Comparison of ENCODE assay signal across 8 cellular contexts in genomic region chr14:64913477-64913876, GRCh38. TPM values are rescaled to one million over a fixed set of nuclear protein-coding genes. Genes with fewer than 3 reads are reported as not detected.
A peak's percentile ranks its signal among the peaks of the same experiment; 100 is the strongest.
DNase-seq lines count a peak whose midpoint lies in the region; ATAC-seq, FAIRE-seq and TF ChIP-seq lines count a peak whose summit lies in the region.
"Not testable (repeated sequence)": the region's sequence is repeated elsewhere in the genome, so short reads cannot be mapped to it uniquely, and the experiment has no call there.

No MANE protein-coding gene starts in this region.

- peak overlapping the region; percentile 82 for H3K4me2 ChIP-seq in endothelial cell of umbilical vein (ENCODE audit: insufficient read depth, low read length)

- H3K9me3 ChIP-seq in CD8-positive, alpha-beta T cell (ENCODE audit: low read length); endothelial cell of umbilical vein (replicated peaks; ENCODE audit: control insufficient read depth, insufficient read depth, low read length); lower lobe of right lung; ovary; transverse colon: not testable (repeated sequence)

- TF ChIP-seq POLR2A in NB4 (IDR thresholded peaks at IDR 0.05; ENCODE audit: extremely low read depth, insufficient read length); endothelial cell of umbilical vein (IDR thresholded peaks at IDR 0.05; ENCODE audit: low read depth, low read length); ovary (IDR thresholded peaks at IDR 0.05); transverse colon (IDR thresholded peaks at IDR 0.05): not testable (repeated sequence)

- peaks cover 40% of the 10 kb centered on the region for H3K4me1 Mint-ChIP-seq in CD8-positive, alpha-beta T cell (ENCODE audit: low read depth)
- H3K4me1 Mint-ChIP-seq in activated B cell treated with CpG ODN at 0.5 μM for 24 hours, result peaks cover 38% of the 10 kb centered on the region
- peaks cover 50% of the 10 kb centered on the region for H3K4me1 Mint-ChIP-seq in activated naive CD8-positive, alpha-beta T cell treated with anti-CD3 and anti-CD28 coated beads, Interleukin-2, amount 50 U/mL, for 24 hours

- DNase-seq in CD8-positive, alpha-beta T cell; NB4 (ENCODE audit: low read depth); activated B cell treated with CpG ODN at 0.5 μM for 24 hours; activated naive CD8-positive, alpha-beta T cell treated with anti-CD3 and anti-CD28 coated beads, Interleukin-2, amount 50 U/mL, for 24 hours; endothelial cell of umbilical vein (ENCODE audit: low read depth, low spot score); lower lobe of right lung; ovary; transverse colon: not testable (repeated sequence)

- CTCF ChIA-PET in CD8-positive, alpha-beta T cell (lab: Charles Lee), result interaction anchor here (1.2 kb wide), 1 partner anchor 90 kb away, joined by 4 read pairs; no protein-coding TSS in a partner anchor
- CTCF ChIA-PET in activated B cell treated with CpG ODN at 0.5 μM for 24 hours (lab: Charles Lee), result not testable (repeated sequence)
- CTCF ChIA-PET in endothelial cell of umbilical vein (lab: Charles Lee), result interaction anchor here (1.2 kb wide), 1 partner anchor 73 kb away, joined by 3 read pairs; the partner anchor contains the start of gene FNTB

- H3K79me2 ChIP-seq in endothelial cell of umbilical vein (ENCODE audit: control insufficient read depth, insufficient read depth, low read length), result peaks cover 29% of the 10 kb centered on the region

- in situ Hi-C loops in transverse colon (cut with MboI; ENCODE audit: low pct_ligation_motif_present in 1 of 4, low pct_unique_long_range_greater_than_20kb in 1 of 4, low sequenced_read_pairs in 3 of 4), result not testable (repeated sequence)

- intact Hi-C loops in CD8-positive, alpha-beta T cell (cut with DNase I, micrococcal nuclease), result loop anchor here (2.0 to 10.0 kb wide), 5 partner anchors 189 to 1271 kb away; partner anchors contain the start of genes MAX (in 1 of the 2), MTHFD1 (in 1 of the 2) and WDR89 (in 1 of the 2)
- intact Hi-C loops in activated B cell treated with CpG ODN at 0.5 μM for 24 hours (cut with micrococcal nuclease) (loop anchor here (10.0 kb wide), 1 partner anchor 579 kb away; no protein-coding TSS in a partner anchor), endothelial cell of umbilical vein (cut with micrococcal nuclease) (loop anchor here (5.0 kb wide), 1 partner anchor 91 kb away; no protein-coding TSS in a partner anchor)
- intact Hi-C loops in lower lobe of right lung (cut with DNase I); ovary (cut with DNase I); transverse colon (cut with DNase I; ENCODE audit: low total_unique reads): not testable (repeated sequence)

- not testable (repeated sequence) for H3K27me3 Mint-ChIP-seq in CD8-positive, alpha-beta T cell (ENCODE audit: low read depth); activated B cell treated with CpG ODN at 0.5 μM for 24 hours; activated naive CD8-positive, alpha-beta T cell treated with anti-CD3 and anti-CD28 coated beads, Interleukin-2, amount 50 U/mL, for 24 hours

- H3K27ac ChIP-seq in CD8-positive, alpha-beta T cell (ENCODE audit: low read depth, low read length), result peak overlapping the region; percentile 99
- H3K27ac ChIP-seq in endothelial cell of umbilical vein (ENCODE audit: insufficient read depth, low read depth, low read length); ovary: not testable (repeated sequence)
- peak overlapping the region; percentile 98 for H3K27ac ChIP-seq in lower lobe of right lung
- peak overlapping the region; percentile 92 to 99 (median 97) for H3K27ac ChIP-seq in transverse colon

- H3K4me1 ChIP-seq in CD8-positive, alpha-beta T cell (ENCODE audit: insufficient read depth, low read length), result peaks cover 32% of the 10 kb centered on the region
- H3K4me1 ChIP-seq in endothelial cell of umbilical vein (ENCODE audit: control insufficient read depth, extremely low read depth, insufficient read depth, low read length) (peaks cover 16% of the 10 kb centered on the region), lower lobe of right lung (peaks cover 36% of the 10 kb centered on the region), transverse colon (peaks cover 7 to 40% (median 12%) of the 10 kb centered on the region in 4 donors)
- not testable (repeated sequence) for H3K4me1 ChIP-seq in ovary (ENCODE audit: insufficient read depth)

- H3K27ac Mint-ChIP-seq in CD8-positive, alpha-beta T cell, result peak overlapping the region; percentile 91
- peak overlapping the region; percentile 88 for H3K27ac Mint-ChIP-seq in activated B cell treated with CpG ODN at 0.5 μM for 24 hours
- not testable (repeated sequence) for H3K27ac Mint-ChIP-seq in activated naive CD8-positive, alpha-beta T cell treated with anti-CD3 and anti-CD28 coated beads, Interleukin-2, amount 50 U/mL, for 24 hours

- dilution Hi-C loops in endothelial cell of umbilical vein (cut with MboI; ENCODE audit: extremely low pct_ligation_motif_present, low sequenced_read_pairs), result not testable (repeated sequence)

- not testable (repeated sequence) for H3K9me1 ChIP-seq in endothelial cell of umbilical vein (replicated peaks; ENCODE audit: control insufficient read depth, extremely low read depth, insufficient read depth, low read length)

- H3K9ac ChIP-seq in endothelial cell of umbilical vein (replicated peaks; ENCODE audit: extremely low read depth, insufficient read depth, low read length), result peak overlapping the region; percentile 30

- FAIRE-seq in endothelial cell of umbilical vein (lab: Jason Lieb, UNC), result not testable (repeated sequence)

- H3K4me3 Mint-ChIP-seq in CD8-positive, alpha-beta T cell, result peak overlapping the region; percentile 85
- H3K4me3 Mint-ChIP-seq in activated B cell treated with CpG ODN at 0.5 μM for 24 hours, result peak overlapping the region; percentile 92
- peak overlapping the region; percentile 88 for H3K4me3 Mint-ChIP-seq in activated naive CD8-positive, alpha-beta T cell treated with anti-CD3 and anti-CD28 coated beads, Interleukin-2, amount 50 U/mL, for 24 hours

- H2AFZ ChIP-seq in endothelial cell of umbilical vein (ENCODE audit: low read depth, low read length), result not testable (repeated sequence)

- not testable (repeated sequence) for H3K4me3 ChIP-seq in CD8-positive, alpha-beta T cell (ENCODE audit: low read depth, low read length); endothelial cell of umbilical vein (replicated peaks in 1 of 3; ENCODE audit: insufficient read depth in 1 of 3, low read depth in 1 of 3, low read length in 3 of 3)
- H3K4me3 ChIP-seq in NB4 (ENCODE audit: low read depth, low read length) (peak overlapping the region; percentile 81), lower lobe of right lung (peak overlapping the region; percentile 94), ovary (peak overlapping the region; percentile 83), transverse colon (peak overlapping the region in 2 of 4 donors; percentile 90 to 99)

- ATAC-seq in CD8-positive, alpha-beta T cell; activated B cell treated with CpG ODN at 0.5 μM for 24 hours (ENCODE audit: low read depth); activated naive CD8-positive, alpha-beta T cell treated with anti-CD3 and anti-CD28 coated beads, Interleukin-2, amount 50 U/mL, for 24 hours; lower lobe of right lung: not testable (repeated sequence)

- H4K20me1 ChIP-seq in endothelial cell of umbilical vein (replicated peaks; ENCODE audit: control insufficient read depth, extremely low read depth, insufficient read depth, low read length), result not testable (repeated sequence)

- not testable (repeated sequence) for TF ChIP-seq CTCF in CD8-positive, alpha-beta T cell (IDR thresholded peaks at IDR 0.05); NB4 (IDR thresholded peaks at IDR 0.05; ENCODE audit: low read depth, low read length); activated B cell treated with CpG ODN at 0.5 μM for 24 hours (IDR thresholded peaks at IDR 0.05); endothelial cell of umbilical vein (IDR thresholded peaks at IDR 0.05; ENCODE audit: extremely low read depth in 1 of 2, insufficient read depth in 1 of 2, low read depth in 1 of 2, low read length in 2 of 2); lower lobe of right lung (IDR thresholded peaks at IDR 0.05); ovary (IDR thresholded peaks at IDR 0.05); transverse colon (IDR thresholded peaks at IDR 0.05)

- H3K27me3 ChIP-seq in CD8-positive, alpha-beta T cell (ENCODE audit: insufficient read depth, low read length); lower lobe of right lung (ENCODE audit: low read depth); ovary; transverse colon: not testable (repeated sequence)
- peaks cover 9 to 18% of the 10 kb centered on the region in 2 experiments for H3K27me3 ChIP-seq in endothelial cell of umbilical vein (ENCODE audit: control insufficient read depth in 2 of 2, insufficient read depth in 2 of 2, low read length in 2 of 2)

- not testable (repeated sequence) for H3K36me3 ChIP-seq in CD8-positive, alpha-beta T cell (ENCODE audit: insufficient read depth, low read length); endothelial cell of umbilical vein (ENCODE audit: control insufficient read depth in 2 of 2, extremely low read depth in 1 of 2, insufficient read depth in 2 of 2, low read length in 2 of 2); lower lobe of right lung; ovary; transverse colon

- WGBS in ovary, 3 donors, result 28 to 74% (median 63%) methylated on average over 4 to 5 of the region's 5 CpGs
- 65% methylated on average over 5 of the region's 5 CpGs; no CpG with 5 or more reads in 1 of the 2 donors for WGBS in transverse colon (ENCODE audit: low coverage in 1 of 2), 2 donors

- H3K9me3 Mint-ChIP-seq in CD8-positive, alpha-beta T cell; activated B cell treated with CpG ODN at 0.5 μM for 24 hours; activated naive CD8-positive, alpha-beta T cell treated with anti-CD3 and anti-CD28 coated beads, Interleukin-2, amount 50 U/mL, for 24 hours: not testable (repeated sequence)

- not testable (repeated sequence) for BruUV-seq in endothelial cell of umbilical vein (replicated peaks; lab: Mats Ljungman, UMichigan)

- not testable (repeated sequence) for TF ChIP-seq EP300 in ovary (IDR thresholded peaks at IDR 0.05); transverse colon (IDR thresholded peaks at IDR 0.05; ENCODE audit: low read depth)

- peaks cover 33% of the 10 kb centered on the region for H3K36me3 Mint-ChIP-seq in CD8-positive, alpha-beta T cell
- H3K36me3 Mint-ChIP-seq in activated B cell treated with CpG ODN at 0.5 μM for 24 hours (ENCODE audit: low read depth), result peaks cover 22% of the 10 kb centered on the region
- peaks cover 23% of the 10 kb centered on the region for H3K36me3 Mint-ChIP-seq in activated naive CD8-positive, alpha-beta T cell treated with anti-CD3 and anti-CD28 coated beads, Interleukin-2, amount 50 U/mL, for 24 hours (ENCODE audit: low read depth)

- POLR2A ChIA-PET in CD8-positive, alpha-beta T cell (lab: Charles Lee), result interaction anchor here (2.3 to 4.3 kb wide), 2 partner anchors 13 to 73 kb away, joined by 17 to 55 read pairs; partner anchors contain the start of gene FNTB
- POLR2A ChIA-PET in activated B cell treated with CpG ODN at 0.5 μM for 24 hours (lab: Charles Lee), result interaction anchor here (1.6 kb wide), 1 partner anchor 74 kb away, joined by 3 read pairs; no protein-coding TSS in a partner anchor
- POLR2A ChIA-PET in endothelial cell of umbilical vein (lab: Charles Lee), result not testable (repeated sequence)

RNA-seq across cellular contexts. Expression of gene CHURC1, which starts 0.8 kb away (rescaled TPM):
- total RNA-seq in CD8-positive, alpha-beta T cell, result 10 to 100 TPM; 43.9 to 46.7 TPM
- 69.6 and 83.8 TPM in 2 replicates for total RNA-seq in activated B cell treated with CpG ODN at 0.5 μM for 24 hours
- 44.0 and 44.4 TPM in 2 replicates for total RNA-seq in endothelial cell of umbilical vein
- 56.5 and 62.2 TPM in 2 replicates for polyA plus RNA-seq in endothelial cell of umbilical vein
- polyA plus RNA-seq in endothelial cell of umbilical vein (2011; cell fraction: cytosol; rRNA removed), result 76.4 and 79.8 TPM in 2 replicates
- 24.0 and 38.0 TPM in 2 replicates for polyA plus RNA-seq in endothelial cell of umbilical vein (2011; cell fraction: nucleus; rRNA removed)
- 44.3 and 49.5 TPM in 2 replicates for polyA plus RNA-seq in endothelial cell of umbilical vein (2012)
- 26.2 and 28.0 TPM in 2 replicates for polyA minus RNA-seq in endothelial cell of umbilical vein
- polyA minus RNA-seq in endothelial cell of umbilical vein (2011; cell fraction: cytosol; rRNA and poly(A)+ RNA removed), result 24.3 TPM
- polyA minus RNA-seq in endothelial cell of umbilical vein (2011; cell fraction: nucleus; rRNA and poly(A)+ RNA removed), result 14.9 and 19.5 TPM in 2 replicates
- total RNA-seq in lower lobe of right lung, result 72.6 TPM
- 100 to 1,000 TPM in 2 of 7 donors, 10 to 100 TPM in 5; 57.8 to 126 (median 70.5) TPM for total RNA-seq in ovary
- polyA plus RNA-seq in ovary, result 10 to 100 TPM; 50.1 to 64.6 TPM
- total RNA-seq in transverse colon, result 100 to 1,000 TPM in 2 of 4 donors, 10 to 100 TPM in 2; 26.5 to 104 (median 78.6) TPM

RNA-seq across cellular contexts. Expression of gene GPX2, which starts 29.1 kb away (rescaled TPM):
- total RNA-seq in CD8-positive, alpha-beta T cell, result not detected
- total RNA-seq in activated B cell treated with CpG ODN at 0.5 μM for 24 hours (not detected in 2 replicates), endothelial cell of umbilical vein (not detected in 2 replicates), lower lobe of right lung (not detected), ovary (1 to 10 TPM in 1 of 7 donors, under 1 TPM in 1, not detected in 5; 1.00 to 4.8 TPM), transverse colon (100 to 1,000 TPM in 3 of 4 donors, 1 to 10 TPM in 1; 7.9 to 292 (median 204) TPM)
- polyA plus RNA-seq in endothelial cell of umbilical vein (not detected in 2 replicates), ovary (not detected)
- not detected in 2 replicates for polyA plus RNA-seq in endothelial cell of umbilical vein (2011; cell fraction: cytosol; rRNA removed)
- not detected in 2 replicates for polyA plus RNA-seq in endothelial cell of umbilical vein (2011; cell fraction: nucleus; rRNA removed)
- polyA plus RNA-seq in endothelial cell of umbilical vein (2012), result not detected in 2 replicates
- not detected in 2 replicates for polyA minus RNA-seq in endothelial cell of umbilical vein
- polyA minus RNA-seq in endothelial cell of umbilical vein (2011; cell fraction: cytosol; rRNA and poly(A)+ RNA removed), result not detected
- 0.63 TPM in 1 of 2 replicates, not detected in the other for polyA minus RNA-seq in endothelial cell of umbilical vein (2011; cell fraction: nucleus; rRNA and poly(A)+ RNA removed)

RNA-seq across cellular contexts. Expression of gene SPTB, which starts 33.8 kb away (rescaled TPM):
- not detected for total RNA-seq in CD8-positive, alpha-beta T cell
- 0.04 and 0.10 TPM in 2 replicates for total RNA-seq in activated B cell treated with CpG ODN at 0.5 μM for 24 hours
- total RNA-seq in endothelial cell of umbilical vein, result 0.07 TPM in 1 of 2 replicates, not detected in the other
- polyA plus RNA-seq in endothelial cell of umbilical vein, result 0.02 and 0.03 TPM in 2 replicates
- polyA plus RNA-seq in endothelial cell of umbilical vein (2011; cell fraction: cytosol; rRNA removed), result 0.04 and 0.05 TPM in 2 replicates
- polyA plus RNA-seq in endothelial cell of umbilical vein (2011; cell fraction: nucleus; rRNA removed), result 0.01 and 0.08 TPM in 2 replicates
- not detected in 2 replicates for polyA plus RNA-seq in endothelial cell of umbilical vein (2012)
- 0.13 TPM in 1 of 2 replicates, not detected in the other for polyA minus RNA-seq in endothelial cell of umbilical vein
- not detected for polyA minus RNA-seq in endothelial cell of umbilical vein (2011; cell fraction: cytosol; rRNA and poly(A)+ RNA removed)
- polyA minus RNA-seq in endothelial cell of umbilical vein (2011; cell fraction: nucleus; rRNA and poly(A)+ RNA removed), result 0.10 TPM in 1 of 2 replicates, not detected in the other
- 2.5 TPM for total RNA-seq in lower lobe of right lung
- 1 to 10 TPM in 3 of 7 donors, under 1 TPM in 4; 0.28 to 1.4 (median 0.68) TPM for total RNA-seq in ovary
- under 1 TPM; 0.63 to 0.84 TPM for polyA plus RNA-seq in ovary
- total RNA-seq in transverse colon, result under 1 TPM; 0.20 to 0.96 (median 0.58) TPM

RNA-seq across cellular contexts. Expression of gene RAB15, which starts 58.7 kb away (rescaled TPM):
- 1 to 10 TPM; 2.9 to 3.6 TPM for total RNA-seq in CD8-positive, alpha-beta T cell
- total RNA-seq in activated B cell treated with CpG ODN at 0.5 μM for 24 hours, result 0.34 and 0.47 TPM in 2 replicates
- 24.9 and 26.7 TPM in 2 replicates for total RNA-seq in endothelial cell of umbilical vein
- 33.3 and 34.3 TPM in 2 replicates for polyA plus RNA-seq in endothelial cell of umbilical vein
- 23.0 and 27.4 TPM in 2 replicates for polyA plus RNA-seq in endothelial cell of umbilical vein (2011; cell fraction: cytosol; rRNA removed)
- 52.6 and 56.8 TPM in 2 replicates for polyA plus RNA-seq in endothelial cell of umbilical vein (2011; cell fraction: nucleus; rRNA removed)
- polyA plus RNA-seq in endothelial cell of umbilical vein (2012), result 18.9 and 19.7 TPM in 2 replicates
- polyA minus RNA-seq in endothelial cell of umbilical vein, result 27.6 and 32.9 TPM in 2 replicates
- not detected for polyA minus RNA-seq in endothelial cell of umbilical vein (2011; cell fraction: cytosol; rRNA and poly(A)+ RNA removed)
- 11.0 and 13.8 TPM in 2 replicates for polyA minus RNA-seq in endothelial cell of umbilical vein (2011; cell fraction: nucleus; rRNA and poly(A)+ RNA removed)
- total RNA-seq in lower lobe of right lung, result 13.8 TPM
- total RNA-seq in ovary, result 1 to 10 TPM in 5 of 7 donors, under 1 TPM in 2; 0.83 to 2.9 (median 2.5) TPM
- 1 to 10 TPM; 3.8 to 5.7 TPM for polyA plus RNA-seq in ovary
- total RNA-seq in transverse colon, result 10 to 100 TPM; 11.6 to 50.9 (median 19.4) TPM
